8 cellular contexts compared by ENCODE assay signal in the genomic region with DNA sequence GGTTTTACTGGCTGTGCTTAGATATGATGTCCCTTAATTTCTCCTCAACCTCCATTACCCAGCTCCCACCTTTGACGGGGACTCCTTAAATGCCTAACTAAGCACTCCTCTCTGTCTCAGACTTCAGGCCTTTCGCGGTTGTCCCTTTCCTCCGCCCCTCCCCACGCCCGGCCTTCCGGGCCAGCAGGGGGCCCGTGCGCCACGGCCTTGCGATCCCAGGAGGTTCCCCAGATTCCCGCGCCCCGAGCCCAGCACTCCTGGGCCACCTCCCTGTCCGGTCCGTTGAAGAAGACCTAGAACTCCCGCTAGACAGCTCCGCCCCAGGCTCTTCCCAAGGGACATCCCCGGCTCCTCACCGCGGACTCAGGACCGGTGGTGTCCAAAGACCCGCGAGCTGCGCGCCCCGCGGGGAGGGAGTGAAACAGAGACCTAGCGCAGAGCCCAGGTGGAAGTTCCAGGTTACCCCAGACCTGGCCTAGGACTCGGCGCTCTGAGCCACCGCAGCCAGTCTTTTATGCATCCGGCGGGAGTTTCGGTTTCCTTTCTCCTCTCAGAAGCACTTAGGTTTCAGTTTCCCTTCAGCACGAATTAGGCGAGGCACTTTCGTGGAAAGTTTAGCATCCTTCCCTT. TPM values are rescaled to one million over a fixed set of nuclear protein-coding genes. Genes with fewer than 3 reads are reported as not detected.
DNase-seq lines count a peak whose midpoint lies in the region; ATAC-seq and TF ChIP-seq lines count a peak whose summit lies in the region.

A gene with protein sequence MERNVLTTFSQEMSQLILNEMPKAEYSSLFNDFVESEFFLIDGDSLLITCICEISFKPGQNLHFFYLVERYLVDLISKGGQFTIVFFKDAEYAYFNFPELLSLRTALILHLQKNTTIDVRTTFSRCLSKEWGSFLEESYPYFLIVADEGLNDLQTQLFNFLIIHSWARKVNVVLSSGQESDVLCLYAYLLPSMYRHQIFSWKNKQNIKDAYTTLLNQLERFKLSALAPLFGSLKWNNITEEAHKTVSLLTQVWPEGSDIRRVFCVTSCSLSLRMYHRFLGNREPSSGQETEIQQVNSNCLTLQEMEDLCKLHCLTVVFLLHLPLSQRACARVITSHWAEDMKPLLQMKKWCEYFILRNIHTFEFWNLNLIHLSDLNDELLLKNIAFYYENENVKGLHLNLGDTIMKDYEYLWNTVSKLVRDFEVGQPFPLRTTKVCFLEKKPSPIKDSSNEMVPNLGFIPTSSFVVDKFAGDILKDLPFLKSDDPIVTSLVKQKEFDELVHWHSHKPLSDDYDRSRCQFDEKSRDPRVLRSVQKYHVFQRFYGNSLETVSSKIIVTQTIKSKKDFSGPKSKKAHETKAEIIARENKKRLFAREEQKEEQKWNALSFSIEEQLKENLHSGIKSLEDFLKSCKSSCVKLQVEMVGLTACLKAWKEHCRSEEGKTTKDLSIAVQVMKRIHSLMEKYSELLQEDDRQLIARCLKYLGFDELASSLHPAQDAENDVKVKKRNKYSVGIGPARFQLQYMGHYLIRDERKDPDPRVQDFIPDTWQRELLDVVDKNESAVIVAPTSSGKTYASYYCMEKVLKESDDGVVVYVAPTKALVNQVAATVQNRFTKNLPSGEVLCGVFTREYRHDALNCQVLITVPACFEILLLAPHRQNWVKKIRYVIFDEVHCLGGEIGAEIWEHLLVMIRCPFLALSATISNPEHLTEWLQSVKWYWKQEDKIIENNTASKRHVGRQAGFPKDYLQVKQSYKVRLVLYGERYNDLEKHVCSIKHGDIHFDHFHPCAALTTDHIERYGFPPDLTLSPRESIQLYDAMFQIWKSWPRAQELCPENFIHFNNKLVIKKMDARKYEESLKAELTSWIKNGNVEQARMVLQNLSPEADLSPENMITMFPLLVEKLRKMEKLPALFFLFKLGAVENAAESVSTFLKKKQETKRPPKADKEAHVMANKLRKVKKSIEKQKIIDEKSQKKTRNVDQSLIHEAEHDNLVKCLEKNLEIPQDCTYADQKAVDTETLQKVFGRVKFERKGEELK (N-terminal part only) (minus strand): TSS at position 487 of the 630 bp plus-strand sequence. CDS start 7,493 bp downstream, outside the sequence.

- peak; percentile 98 for ATAC-seq in GM18870 (IDR thresholded peaks at IDR 0.05; ENCODE audit: unreplicated experiment)
- peak; percentile 99 for ATAC-seq in HG03135 (IDR thresholded peaks at IDR 0.05; ENCODE audit: unreplicated experiment)

- intact Hi-C loops in lower leg skin (cut with DNase I; ENCODE audit: low total_unique reads) = no loop called here

- H3K4me3 ChIP-seq in duodenal mucosa (ENCODE audit: low read depth in 1 of 2, low read length in 2 of 2) = peak within 1 kb of the TSS; percentile 81 to 90
- peak within 1 kb of the TSS; percentile 91 for H3K4me3 ChIP-seq in lower leg skin (ENCODE audit: low read depth, poor library complexity, severe bottlenecking)

- no peaks in the 10 kb centered on the region for H3K36me3 ChIP-seq in duodenal mucosa (ENCODE audit: control insufficient read depth in 1 of 2, insufficient read depth in 2 of 2, low read length in 2 of 2)

- H3K4me1 ChIP-seq in duodenal mucosa (ENCODE audit: control insufficient read depth in 1 of 2, insufficient read depth in 2 of 2, low read length in 2 of 2) = peaks cover 22 to 29% of the 10 kb centered on the region in 2 donors

- TF ChIP-seq POLR2A in lower leg skin (IDR thresholded peaks at IDR 0.05) = no peak

- peak within 1 kb of the TSS; percentile 95 for H3K27ac ChIP-seq in duodenal mucosa (ENCODE audit: low read depth, low read length)

- H3K9me3 ChIP-seq in duodenal mucosa (ENCODE audit: control insufficient read depth in 1 of 2, low read length in 2 of 2) = no peaks in the 10 kb centered on the region

- no peak for TF ChIP-seq CTCF in lower leg skin (IDR thresholded peaks at IDR 0.05)

- H3K27me3 ChIP-seq in duodenal mucosa (ENCODE audit: control insufficient read depth in 1 of 2, insufficient read depth in 2 of 2, low read length in 2 of 2) = no peaks in the 10 kb centered on the region

- H3K9ac ChIP-seq in duodenal mucosa (ENCODE audit: low read depth in 1 of 2, low read length in 2 of 2) = peak within 1 kb of the TSS; percentile 77 to 89

- WGBS in lower leg skin, 2 donors = 0 to 1% methylated on average over 31 to 38 of the region's 38 CpGs

- DNase-seq in AG08395 (ENCODE audit: low spot score) = peak; percentile 65
- DNase-seq in NCI-H345 (lab: John Stamatoyannopoulos, UW) = peak; percentile 62
- peak; percentile 72 to 80 for DNase-seq in activated CD4-positive, alpha-beta T cell treated with anti-CD3 and anti-CD28 coated beads, Interleukin-2, amount 50 U/mL, for 48 hours
- peak; percentile 58 to 91 for DNase-seq in lower leg skin (ENCODE audit: low spot score in 2 of 2)
- peak; percentile 70 to 72 for DNase-seq in stimulated activated CD4-positive, alpha-beta T cell treated with anti-CD3 and anti-CD28 coated beads, Interleukin-4, amount 100 ng/mL, for 48 hours (ENCODE audit: low read depth in 2 of 2)

RNA-seq across cellular contexts. Expression of the gene that starts here (rescaled TPM):
- total RNA-seq in lower leg skin = 10 to 100 TPM in 2 of 4 donors, 1 to 10 TPM in 2; 6.6 to 23.8 (median 10.9) TPM

Comparison
In these comparisons a context has a peak if more than half of its experiments do, and no peak if none do; other contexts are left out.
1. Peak in every context shown above with its lines: DNase-seq, ATAC-seq, H3K4me3 ChIP-seq and H3K27ac ChIP-seq.